23 cellular contexts compared by ENCODE assay signal in the genomic region with DNA sequence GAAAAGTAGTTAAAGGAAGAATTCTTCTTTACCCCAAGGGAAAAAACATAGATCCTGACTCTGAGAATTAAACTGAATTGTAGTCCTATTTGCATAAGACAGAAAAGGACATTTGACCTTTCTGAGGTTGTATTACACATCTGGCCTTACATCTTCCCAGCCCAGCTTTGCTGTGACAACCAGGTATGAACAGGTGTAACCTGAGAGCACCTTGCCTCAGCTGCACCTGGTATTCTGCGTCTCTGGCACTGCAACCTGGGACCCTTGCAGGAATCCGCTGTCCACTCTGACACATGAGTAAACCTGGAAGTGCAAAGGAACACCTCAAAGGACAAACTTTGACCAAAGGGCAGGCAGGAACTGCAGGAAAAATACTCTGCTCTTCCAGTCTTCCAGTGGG. TPM values are rescaled to one million over a fixed set of nuclear protein-coding genes. Genes with fewer than 3 reads are reported as not detected.
DNase-seq lines count a peak whose midpoint lies in the region; ATAC-seq lines count a peak whose summit lies in the region.
"Had no signal": no experiment of that assay in that cellular context is flagged by ENCODE, and none has a peak within 500 bp of the region (broad histone marks: within the 10 kb centered on the region; RNA-seq: fewer than 3 reads in every experiment).

No MANE protein-coding gene starts in this region.

- H3K27ac Mint-ChIP-seq in CD4-positive, CD25-positive, alpha-beta regulatory T cell: no peak overlapping the region
- no peak overlapping the region for H3K27ac Mint-ChIP-seq in activated T-helper 2 cell treated with anti-CD3 and anti-CD28 coated beads, Interferon-gamma antibody, Interleukin-2, Interleukin-4, amounts not matched to agents 10 μg/mL and 5 μg/mL and 100 μg/mL, durations not matched to agents 14 hours and 24 hours and 36 hours
- H3K27ac Mint-ChIP-seq: activated CD4-positive, alpha-beta T cell treated with anti-CD3 and anti-CD28 coated beads for 36 hours; GM23338; T-cell had no signal

- H3K27me3 ChIP-seq in CD4-positive, CD25-positive, alpha-beta regulatory T cell (ENCODE audit: control insufficient read depth, insufficient read depth, low read length): peaks cover 9% of the 10 kb centered on the region
- H3K27me3 ChIP-seq: dorsolateral prefrontal cortex, Peyer's patch, SJCRH30, upper lobe of left lung had no signal

- H3K9me3 Mint-ChIP-seq in CD4-positive, CD25-positive, alpha-beta regulatory T cell: peaks cover 0 to 3% (median 1%) of the 10 kb centered on the region in 7 donors
- H3K9me3 Mint-ChIP-seq in activated T-helper 2 cell treated with anti-CD3 and anti-CD28 coated beads, Interferon-gamma antibody, Interleukin-2, Interleukin-4, amounts not matched to agents 10 μg/mL and 5 μg/mL and 100 μg/mL, durations not matched to agents 14 hours and 24 hours and 36 hours: peaks cover 13% of the 10 kb centered on the region
- H3K9me3 Mint-ChIP-seq: central memory CD8-positive, alpha-beta T cell had no signal

- H3K27ac ChIP-seq in CD4-positive, CD25-positive, alpha-beta regulatory T cell (ENCODE audit: insufficient read depth, low read length, poor library complexity, severe bottlenecking): no peak overlapping the region
- H3K27ac ChIP-seq: dorsolateral prefrontal cortex, lower lobe of right lung, SJCRH30, upper lobe of left lung had no signal

- H3K4me3 ChIP-seq in CD4-positive, CD25-positive, alpha-beta regulatory T cell (ENCODE audit: low read depth, low read length): no peak overlapping the region
- H3K4me3 ChIP-seq: dorsolateral prefrontal cortex, GM23338, lower lobe of right lung, mucosa of descending colon, Peyer's patch, SJCRH30, upper lobe of left lung had no signal

- intact Hi-C loops in activated T-helper 2 cell treated with anti-CD3 and anti-CD28 coated beads, Interferon-gamma antibody, Interleukin-2, Interleukin-4, amounts not matched to agents 10 μg/mL and 5 μg/mL and 100 μg/mL, durations not matched to agents 14 hours and 24 hours and 36 hours (cut with micrococcal nuclease): loop anchor here (10.0 kb wide), 1 partner anchor 177 kb away; a partner anchor contains a TSS

- peaks cover 4% of the 10 kb centered on the region for H3K36me3 Mint-ChIP-seq in CD4-positive, CD25-positive, alpha-beta regulatory T cell
- H3K36me3 Mint-ChIP-seq in activated T-helper 2 cell treated with anti-CD3 and anti-CD28 coated beads, Interferon-gamma antibody, Interleukin-2, Interleukin-4, amounts not matched to agents 10 μg/mL and 5 μg/mL and 100 μg/mL, durations not matched to agents 14 hours and 24 hours and 36 hours (ENCODE audit: low read depth): peaks cover 13% of the 10 kb centered on the region
- H3K36me3 Mint-ChIP-seq: T-cell had no signal

- ATAC-seq in CD4-positive, CD25-positive, alpha-beta regulatory T cell (ENCODE audit: low read depth in 2 of 2): no peak
- ATAC-seq in GM19463 (IDR thresholded peaks at IDR 0.05; ENCODE audit: unreplicated experiment): no peak
- ATAC-seq: activated CD4-positive, alpha-beta T cell treated with anti-CD3 and anti-CD28 coated beads for 36 hours; GM23338; lower lobe of right lung; mucosa of descending colon; T-cell had no signal

- H3K4me1 ChIP-seq in CD4-positive, CD25-positive, alpha-beta regulatory T cell (ENCODE audit: control insufficient read depth, insufficient read depth, low read length, poor library complexity, severe bottlenecking): peaks cover 15% of the 10 kb centered on the region

- peaks cover 0 to 20% (median 15%) of the 10 kb centered on the region in 4 donors for H3K4me1 Mint-ChIP-seq in CD4-positive, CD25-positive, alpha-beta regulatory T cell
- peaks cover 23% of the 10 kb centered on the region for H3K4me1 Mint-ChIP-seq in activated T-helper 2 cell treated with anti-CD3 and anti-CD28 coated beads, Interferon-gamma antibody, Interleukin-2, Interleukin-4, amounts not matched to agents 10 μg/mL and 5 μg/mL and 100 μg/mL, durations not matched to agents 14 hours and 24 hours and 36 hours (ENCODE audit: low read depth)

- H3K27me3 Mint-ChIP-seq in CD4-positive, CD25-positive, alpha-beta regulatory T cell: peaks cover 39% of the 10 kb centered on the region
- peaks cover 17% of the 10 kb centered on the region for H3K27me3 Mint-ChIP-seq in activated T-helper 2 cell treated with anti-CD3 and anti-CD28 coated beads, Interferon-gamma antibody, Interleukin-2, Interleukin-4, amounts not matched to agents 10 μg/mL and 5 μg/mL and 100 μg/mL, durations not matched to agents 14 hours and 24 hours and 36 hours (ENCODE audit: low read depth)

- no peaks in the 10 kb centered on the region for H3K9me3 ChIP-seq in CD4-positive, CD25-positive, alpha-beta regulatory T cell (ENCODE audit: control insufficient read depth in 2 of 2, low read length in 2 of 2)
- H3K9me3 ChIP-seq: lower lobe of right lung, mucosa of descending colon, Peyer's patch, upper lobe of left lung had no signal

- DNase-seq in NCI-H1105 (lab: John Stamatoyannopoulos, UW) (peak; percentile 3), NCI-H1105 treated with DMSO at 0.1 percent for 48 hours (lab: John Stamatoyannopoulos, UW) (no peak), NCI-H2029 treated with DMSO at 0.1 percent for 48 hours (lab: John Stamatoyannopoulos, UW) (peak; percentile 15), medulla oblongata (ENCODE audit: extremely low spot score) (no peak)
- no peak for DNase-seq in CD4-positive, CD25-positive, alpha-beta regulatory T cell
- no peak for DNase-seq in activated T-helper 2 cell treated with anti-CD3 and anti-CD28 coated beads, Interferon-gamma antibody, Interleukin-2, Interleukin-4, amounts not matched to agents 10 μg/mL and 5 μg/mL and 100 μg/mL, durations not matched to agents 14 hours and 24 hours and 36 hours (ENCODE audit: low spot score)
- no peak for DNase-seq in stimulated activated CD8-positive, alpha-beta memory T cell treated with anti-CD3 and anti-CD28 coated beads, Interleukin-4, amount 100 ng/mL, for 48 hours
- DNase-seq: 8988T; activated CD4-positive, alpha-beta T cell treated with anti-CD3 and anti-CD28 coated beads for 36 hours; activated naive CD8-positive, alpha-beta T cell treated with anti-CD3 and anti-CD28 coated beads, Interleukin-2, amount 10 ng/mL, durations not matched to agents 7 days and 5 days; DND-41; dorsolateral prefrontal cortex; kidney; lower lobe of right lung; mucosa of descending colon; NCI-H226; Peyer's patch; SJCRH30; T-cell; upper lobe of left lung had no signal

- H3K4me3 Mint-ChIP-seq in CD4-positive, CD25-positive, alpha-beta regulatory T cell: peak overlapping the region; percentile 38 to 67 (median 44)
- H3K4me3 Mint-ChIP-seq in activated T-helper 2 cell treated with anti-CD3 and anti-CD28 coated beads, Interferon-gamma antibody, Interleukin-2, Interleukin-4, amounts not matched to agents 10 μg/mL and 5 μg/mL and 100 μg/mL, durations not matched to agents 14 hours and 24 hours and 36 hours (ENCODE audit: low read depth): peak overlapping the region; percentile 23
- H3K4me3 Mint-ChIP-seq: activated CD4-positive, alpha-beta T cell treated with anti-CD3 and anti-CD28 coated beads for 36 hours; activated naive CD8-positive, alpha-beta T cell treated with anti-CD3 and anti-CD28 coated beads, Interleukin-2, amount 10 ng/mL, durations not matched to agents 7 days and 5 days; central memory CD8-positive, alpha-beta T cell; GM23338 had no signal

- H3K36me3 ChIP-seq in CD4-positive, CD25-positive, alpha-beta regulatory T cell (ENCODE audit: control insufficient read depth, insufficient read depth, low read length): no peaks in the 10 kb centered on the region
- H3K36me3 ChIP-seq: lower lobe of right lung, Peyer's patch, upper lobe of left lung had no signal

RNA-seq across cellular contexts. Expression of a gene that starts 2.2 kb away (rescaled TPM):
- 20.3 TPM for total RNA-seq in CD4-positive, CD25-positive, alpha-beta regulatory T cell
- polyA plus RNA-seq in CD4-positive, CD25-positive, alpha-beta regulatory T cell: 10 to 100 TPM; 13.5 to 29.8 (median 22.2) TPM
- total RNA-seq in activated T-helper 2 cell treated with anti-CD3 and anti-CD28 coated beads, Interferon-gamma antibody, Interleukin-2, Interleukin-4, amounts not matched to agents 10 μg/mL and 5 μg/mL and 100 μg/mL, durations not matched to agents 14 hours and 24 hours and 36 hours: 140 and 146 TPM in 2 replicates

Comparison
In these comparisons a context has a peak if more than half of its experiments do, and no peak if none do; other contexts are left out.
1. DNase-seq: peak in NCI-H1105 (single experiment) and NCI-H2029 treated with DMSO at 0.1 percent for 48 hours (single experiment); none in NCI-H1105 treated with DMSO at 0.1 percent for 48 hours (single experiment), CD4-positive, CD25-positive, alpha-beta regulatory T cell (0 of 3), activated T-helper 2 cell treated with anti-CD3 and anti-CD28 coated beads, Interferon-gamma antibody, Interleukin-2, Interleukin-4, amounts not matched to agents 10 μg/mL and 5 μg/mL and 100 μg/mL, durations not matched to agents 14 hours and 24 hours and 36 hours (single experiment), medulla oblongata (single experiment) and stimulated activated CD8-positive, alpha-beta memory T cell treated with anti-CD3 and anti-CD28 coated beads, Interleukin-4, amount 100 ng/mL, for 48 hours (single experiment).